15 cellular contexts compared by ENCODE assay signal in genomic region chr19:46898731-46899130, GRCh38. TPM values are rescaled to one million over a fixed set of nuclear protein-coding genes. Genes with fewer than 3 reads are reported as not detected.
A peak's percentile ranks its signal among the peaks of the same experiment; 100 is the strongest.
DNase-seq lines count a peak whose midpoint lies in the region; ATAC-seq and TF ChIP-seq lines count a peak whose summit lies in the region.
"Had no signal": no experiment of that assay in that cellular context is flagged by ENCODE, and none has a peak within 500 bp of the region (broad histone marks: within the 10 kb centered on the region; RNA-seq: fewer than 3 reads in every experiment).

No MANE protein-coding gene starts in this region.

- no peaks in the 10 kb centered on the region for H3K27me3 ChIP-seq in PC-3 (ENCODE audit: low read length)

- no peaks in the 10 kb centered on the region for H3K36me3 ChIP-seq in PC-3 (ENCODE audit: low read depth, low read length)
- H3K36me3 ChIP-seq: WERI-Rb-1 had no signal

- no peak overlapping the region for H3K9ac ChIP-seq in PC-3 (ENCODE audit: low read length)

- CTCF ChIA-PET in PC-3 (lab: Charles Lee): no interaction called here

- POLR2A ChIA-PET in PC-3 (lab: Charles Lee; ENCODE audit: unreplicated experiment): no interaction called here

- no peaks in the 10 kb centered on the region for H3K9me3 ChIP-seq in PC-3 (ENCODE audit: low read length)
- H3K9me3 ChIP-seq: A549 had no signal

- BruUV-seq in PC-3 (replicated peaks; lab: Mats Ljungman, UMichigan): no TSS peak

- intact Hi-C loops in Right ventricle myocardium superior (cut with DNase I): no loop called here
- intact Hi-C loops in cardiac septum (cut with DNase I): no loop called here
- intact Hi-C loops in PC-3 (cut with micrococcal nuclease): no loop called here

- H3K9me2 ChIP-seq in PC-3 (replicated peaks; ENCODE audit: low read length): no peaks in the 10 kb centered on the region

- H3K4me3 ChIP-seq in PC-3 (ENCODE audit: low read length): no peak overlapping the region
- H3K4me3 ChIP-seq: A549 had no signal

- peaks cover 32% of the 10 kb centered on the region for H3K4me1 ChIP-seq in PC-3 (ENCODE audit: insufficient read depth, low read length)

- DNase-seq in Right ventricle myocardium superior (no peak), cardiac septum (ENCODE audit: low spot score) (no peak), epithelial cell of prostate (ENCODE audit: low read depth, low spot score) (no peak), medulla oblongata (ENCODE audit: extremely low spot score) (peak; percentile 77), T-helper 1 cell (no peak), PC-3 (no peak)
- DNase-seq in effector CD8-positive, alpha-beta T cell (lab: John Stamatoyannopoulos, UW): no peak
- DNase-seq: activated gamma-delta T cell treated with Interleukin-2 at 50 U/mL for 16 hours, GDM1, H9, kidney glomerular epithelial cell, NCI-H1436 treated with DMSO at 0.1 percent for 48 hours, WERI-Rb-1 had no signal

- H3K4me2 ChIP-seq in PC-3 (ENCODE audit: low read length): no peak overlapping the region
- H3K4me2 ChIP-seq: A549 had no signal

- no peak overlapping the region for H2AFZ ChIP-seq in PC-3 (ENCODE audit: low read length)

- peaks cover 6% of the 10 kb centered on the region for H3F3A ChIP-seq in PC-3 (ENCODE audit: low read length, unreplicated experiment)

- TF ChIP-seq CTCF in PC-3 (conservative IDR thresholded peaks at IDR 0.05; ENCODE audit: low read depth, low read length): no peak

- ATAC-seq in Right ventricle myocardium superior (ENCODE audit: poor library complexity): peak; percentile 70
- no peak for ATAC-seq in GM19467 (IDR thresholded peaks at IDR 0.05; ENCODE audit: unreplicated experiment)
- no peak for ATAC-seq in PC-3

- H3K27ac ChIP-seq in epithelial cell of prostate: peak overlapping the region; percentile 91
- H3K27ac ChIP-seq in PC-3 (ENCODE audit: low read length): no peak overlapping the region
- H3K27ac ChIP-seq: A549, WERI-Rb-1 had no signal

- H3K79me2 ChIP-seq in PC-3 (ENCODE audit: low read length): peaks cover 90% of the 10 kb centered on the region

- H4K20me1 ChIP-seq in PC-3 (ENCODE audit: low read length): no peaks in the 10 kb centered on the region

RNA-seq across cellular contexts. Expression of gene ARHGAP35, which starts 37.9 kb away (rescaled TPM):
- total RNA-seq in Right ventricle myocardium superior (62.6 TPM), cardiac septum (93.0 TPM), PC-3 (2014; rRNA removed) (23.6 and 31.2 TPM in 2 replicates)

RNA-seq across cellular contexts. Expression of gene AP2S1, which starts 48.1 kb away (rescaled TPM):
- total RNA-seq in Right ventricle myocardium superior: 78.0 TPM
- total RNA-seq in cardiac septum: 77.3 TPM
- total RNA-seq in PC-3 (2014; rRNA removed): 245 and 330 TPM in 2 replicates
